ENCODE assay signal across 11 cellular contexts in the genomic region with DNA sequence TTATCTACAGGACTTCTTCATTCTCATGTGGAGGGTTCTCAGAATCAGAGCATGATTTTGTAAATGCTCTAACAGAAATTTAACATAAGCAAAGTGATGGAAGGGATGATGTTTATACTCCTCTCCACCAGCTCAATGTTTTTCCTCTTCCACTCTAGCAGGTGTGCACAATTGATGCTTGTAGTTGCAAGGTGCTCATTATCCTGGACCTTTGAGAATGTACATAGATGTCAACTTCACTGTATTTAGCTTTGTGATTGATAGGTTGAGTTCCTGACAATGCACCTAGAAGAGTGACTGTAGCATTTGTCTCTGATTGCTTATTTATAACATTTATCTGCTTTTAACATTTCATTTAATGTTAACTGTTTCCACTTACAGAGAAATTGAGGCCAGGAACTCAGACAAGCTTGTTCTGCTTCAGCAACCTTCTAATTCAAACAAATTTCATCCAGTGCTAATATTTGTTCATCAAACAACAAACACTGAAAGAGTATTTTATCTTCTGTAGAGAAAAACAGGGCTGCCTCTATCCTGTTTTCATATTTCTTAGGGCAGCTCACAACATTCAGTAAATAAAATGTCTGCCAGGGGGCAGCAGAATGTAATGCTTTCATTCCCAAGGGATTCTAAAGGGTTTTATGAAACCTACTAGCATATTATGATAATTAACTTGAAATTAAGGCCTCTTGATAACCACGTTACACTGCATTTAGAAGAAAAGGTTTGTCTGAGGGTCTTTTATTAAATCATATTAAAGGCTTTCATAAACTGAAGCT.
DNase-seq lines count a peak whose midpoint lies in the region; ATAC-seq, FAIRE-seq and TF ChIP-seq lines count a peak whose summit lies in the region.
"Had no signal": no experiment of that assay in that cellular context is flagged by ENCODE, and none has a peak within 500 bp of the region (broad histone marks: within the 10 kb centered on the region; RNA-seq: fewer than 3 reads in every experiment).

No MANE protein-coding gene starts in this region.

- in situ Hi-C loops in GM12878 (cut with MboI), result no loop called here

- H3K4me1 ChIP-seq in GM12878 (ENCODE audit: control insufficient read depth, insufficient read depth, low read length), result no peaks in the 10 kb centered on the region
- H3K4me1 ChIP-seq: gastrocnemius medialis had no signal

- no peaks in the 10 kb centered on the region for H3K79me2 ChIP-seq in GM12878 (ENCODE audit: control insufficient read depth, insufficient read depth, low read length)

- RAD21 ChIA-PET in GM12878 (lab: Charles Lee; ENCODE audit: unreplicated experiment), result interaction anchor here (1.0 to 4.3 kb wide), 6 partner anchors 14 to 308 kb away, joined by 3 to 23 read pairs (median 6); no protein-coding TSS in a partner anchor

- H2AFZ ChIP-seq in GM12878 (ENCODE audit: control insufficient read depth, low read depth, low read length), result no peak overlapping the region

- TF ChIP-seq EP300 in GM12878 (IDR thresholded peaks at IDR 0.05; ENCODE audit: borderline replicate concordance in 1 of 2, control insufficient read depth in 1 of 2, low read depth in 2 of 2, low read length in 2 of 2), result no peak

- intact Hi-C loops in GM12878 (cut with micrococcal nuclease; ENCODE audit: unreplicated experiment), result no loop called here

- no peak overlapping the region for H3K4me2 ChIP-seq in GM12878 (ENCODE audit: control insufficient read depth, insufficient read depth)

- SMC1A ChIA-PET in GM12878 (lab: Charles Lee; ENCODE audit: uncharacterized antibody, unreplicated experiment), result interaction anchor here (0.9 to 3.5 kb wide), 12 partner anchors 11 to 433 kb away, joined by 3 to 31 read pairs (median 3); a partner anchor contains a TSS

- FAIRE-seq in GM12878 (lab: Jason Lieb, UNC), result no peak

- no peaks in the 10 kb centered on the region for H4K20me1 ChIP-seq in GM12878 (ENCODE audit: control insufficient read depth, insufficient read depth)

- H3K27me3 ChIP-seq in GM12878 (replicated peaks in 1 of 2; ENCODE audit: control insufficient read depth in 2 of 2, insufficient read depth in 2 of 2, low read length in 1 of 2), result no peaks in the 10 kb centered on the region
- H3K27me3 ChIP-seq: gastrocnemius medialis had no signal

- no peak for TF ChIP-seq RAD21 in GM12878 (IDR thresholded peaks at IDR 0.05; ENCODE audit: insufficient read depth, low read depth, low read length)

- H3K27ac ChIP-seq in GM12878 (ENCODE audit: control insufficient read depth, insufficient read depth), result no peak overlapping the region
- H3K27ac ChIP-seq: gastrocnemius medialis had no signal

- no peak for TF ChIP-seq POLR2A in GM12878 (IDR thresholded peaks at IDR 0.05; ENCODE audit: low read depth, low read length)

- ATAC-seq in GM12878 (no peak), GM21737 (IDR thresholded peaks at IDR 0.05; ENCODE audit: unreplicated experiment) (no peak)
- ATAC-seq: gastrocnemius medialis had no signal

- DNase-seq in DMS53 (lab: John Stamatoyannopoulos, UW), result peak; percentile 89
- DNase-seq in NCI-H2029 treated with DMSO at 0.1 percent for 48 hours (lab: John Stamatoyannopoulos, UW), result peak; percentile 97
- no peak for DNase-seq in GM12878 (ENCODE audit: low read depth, low spot score)
- DNase-seq in midbrain (lab: John Stamatoyannopoulos, UW), result peak; percentile 36
- no peak for DNase-seq in EL
- no peak for DNase-seq in HCEC 1CT
- no peak for DNase-seq in stimulated activated CD4-positive, alpha-beta T cell treated with anti-CD3 and anti-CD28 coated beads, Interleukin-1b, Interleukin-23, amount 100 ng/mL, for 48 hours
- DNase-seq: gastrocnemius medialis, naive B cell, NCI-H226 had no signal

- BruUV-seq in GM12878 (replicated peaks; lab: Mats Ljungman, UMichigan), result no TSS peak

- no peak overlapping the region for H3K4me3 ChIP-seq in GM12878
- H3K4me3 ChIP-seq: gastrocnemius medialis had no signal

- H3K9ac ChIP-seq in GM12878 (ENCODE audit: control insufficient read depth, insufficient read depth, low read length), result no peak overlapping the region

- POLR2A ChIA-PET in GM12878 (lab: Charles Lee), result no interaction called here

- CTCF ChIA-PET in GM12878 (lab: Yijun Ruan, JAX), result interaction anchor here (0.7 to 3.7 kb wide), 7 partner anchors 29 to 514 kb away, joined by 3 to 26 read pairs (median 9); no protein-coding TSS in a partner anchor

- WGBS in GM12878 (ENCODE audit: insufficient coverage, insufficient replicate concordance, low lambda C conversion rate, missing lambda C conversion rate), result 0% methylated on average over 1 of the region's 1 CpG

- H3K36me3 ChIP-seq in GM12878 (ENCODE audit: control insufficient read depth in 2 of 2, insufficient read depth in 2 of 2, low read length in 1 of 2), result no peaks in the 10 kb centered on the region
- H3K36me3 ChIP-seq: gastrocnemius medialis had no signal

- peak in 1 of 3 experiments; percentile 9; a peak in 1 of 6 replicates for TF ChIP-seq CTCF in GM12878 (IDR thresholded peaks at IDR 0.05 in 2 of 3, conservative IDR thresholded peaks at IDR 0.05 in 1 of 3; ENCODE audit: control insufficient read depth in 2 of 3, extremely low read depth in 1 of 3, insufficient read depth in 1 of 3, low read depth in 3 of 3, low read length in 3 of 3)

- H3K9me3 ChIP-seq in GM12878 (replicated peaks; ENCODE audit: control insufficient read depth, insufficient read depth, low read length), result no peaks in the 10 kb centered on the region; the same call in 2 of the 3 replicates
- H3K9me3 ChIP-seq: gastrocnemius medialis had no signal

TF ChIP-seq in GM12878, 131 proteins besides CTCF, POLR2A, EP300 and RAD21:
- peak; percentile 35 for TF ChIP-seq MEF2B (IDR thresholded peaks at IDR 0.05; ENCODE audit: partially characterized antibody, poor library complexity, severe bottlenecking)
- no peak for TF ChIP-seq RFX5 (IDR thresholded peaks at IDR 0.05; ENCODE audit: low read depth, low read length)

Comparison
In these comparisons a context has a peak if more than half of its experiments do, and no peak if none do; other contexts are left out.
1. DNase-seq: peak in DMS53 (single experiment), NCI-H2029 treated with DMSO at 0.1 percent for 48 hours (single experiment) and midbrain (single experiment); none in GM12878 (single experiment), EL (single experiment), HCEC 1CT (single experiment) and stimulated activated CD4-positive, alpha-beta T cell treated with anti-CD3 and anti-CD28 coated beads, Interleukin-1b, Interleukin-23, amount 100 ng/mL, for 48 hours (single experiment).